Comparison of ENCODE assay signal across 21 cellular contexts in genomic region chr11:103483996-103484395, GRCh38.
"Had no signal": no experiment of that assay in that cellular context is flagged by ENCODE, and none has a peak within 500 bp of the region (broad histone marks: within the 10 kb centered on the region; RNA-seq: fewer than 3 reads in every experiment).

No MANE protein-coding gene starts in this region.

- H3K36me3 ChIP-seq: MG63, Peyer's patch, SJSA1 had no signal

- H3K9me3 ChIP-seq: MG63, Peyer's patch, SJSA1 had no signal

- H2AFZ ChIP-seq: PC-9 had no signal

- DNase-seq: KG1; MG63; NCI-H1092; NCI-H1105 treated with DMSO at 0.1 percent for 48 hours; NCI-H1417 treated with DMSO at 0.1 percent for 48 hours; NCI-H146; NCI-H1694 treated with DMSO at 0.1 percent for 48 hours; NCI-H1930; NCI-H2107; NCI-H2227 treated with DMSO at 0.1 percent for 48 hours; NCI-H524; NCI-H69; NCI-H774; NK-92 treated with Interleukin-12 subunit alpha and Interleukin-12 subunit beta, amount 100 ng/mL, for 24 hours; PC-9; Peyer's patch; Right ventricle myocardium superior; RPMI8226; SIG-M5 had no signal

- H3K27ac ChIP-seq: PC-9, Peyer's patch, SJSA1, SK-N-MC had no signal

- H3K4me1 ChIP-seq: Peyer's patch, SJSA1 had no signal

- H3K4me3 ChIP-seq: MG63, PC-9, Peyer's patch, SJSA1, SK-N-MC had no signal

- H3K4me2 ChIP-seq: PC-9 had no signal

- H3K27me3 ChIP-seq: MG63, Peyer's patch, SJSA1 had no signal
